13 cellular contexts compared by ENCODE assay signal in the genomic region with DNA sequence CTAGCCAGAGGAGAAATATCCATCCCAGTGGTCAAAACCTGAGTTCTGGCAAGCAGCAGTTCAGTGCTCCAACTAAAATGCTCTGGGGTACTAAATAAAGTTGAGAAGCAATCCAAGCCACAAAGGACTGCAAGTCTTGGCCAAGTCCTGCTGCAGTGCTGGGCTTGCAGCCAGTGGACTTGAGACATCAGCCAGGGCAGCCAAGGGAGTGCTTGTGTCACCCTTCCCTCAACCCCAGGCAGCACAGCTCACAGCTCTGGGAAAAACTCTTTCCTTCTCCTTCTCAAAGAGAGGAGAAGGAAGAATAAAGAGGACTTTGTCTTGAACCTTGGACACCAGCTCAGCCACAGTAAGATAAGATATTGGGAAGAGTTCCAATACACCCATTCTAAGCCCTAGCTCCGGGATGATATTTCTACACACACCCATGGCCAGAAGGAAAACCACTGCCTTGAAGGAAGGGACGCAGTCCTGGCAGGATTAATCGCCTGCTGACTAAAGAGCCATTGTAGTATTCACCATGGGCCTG.
A peak's percentile ranks its signal among the peaks of the same experiment; 100 is the strongest.
DNase-seq lines count a peak whose midpoint lies in the region; FAIRE-seq and TF ChIP-seq lines count a peak whose summit lies in the region.
"Had no signal": no experiment of that assay in that cellular context is flagged by ENCODE, and none has a peak within 500 bp of the region (broad histone marks: within the 10 kb centered on the region; RNA-seq: fewer than 3 reads in every experiment).

No MANE protein-coding gene starts in this region.

- no peak for FAIRE-seq in GM12891 (lab: Jason Lieb, UNC)
- FAIRE-seq: TTC549 had no signal

- CTCF ChIA-PET in activated CD4-positive, alpha-beta T cell treated with anti-CD3 and anti-CD28 coated beads, Interleukin-2, amount 10 ng/mL, durations not matched to agents 7 days and 5 days (lab: Charles Lee): no interaction called here

- no peak for TF ChIP-seq CTCF in fibroblast of villous mesenchyme (IDR thresholded peaks at IDR 0.05; ENCODE audit: insufficient read depth, low read depth, low read length)
- TF ChIP-seq CTCF in neural progenitor cell (IDR thresholded peaks at IDR 0.05): no peak

- H4K20me1 ChIP-seq in neural progenitor cell (ENCODE audit: low read depth): no peaks in the 10 kb centered on the region

- DNase-seq in anterior cingulate cortex (lab: John Stamatoyannopoulos, UW) (peak in 48 of 58 donors; percentile 0 to 82 (median 30)), fibroblast of villous mesenchyme (ENCODE audit: low read depth) (peak; percentile 31), neural progenitor cell (ENCODE audit: low spot score) (peak; percentile 26), ureter (ENCODE audit: low spot score) (peak; percentile 70), SHP77 (lab: John Stamatoyannopoulos, UW) (no peak), GM12891 (ENCODE audit: insufficient read length, low spot score) (no peak), Kasumi-1 (lab: John Stamatoyannopoulos, UW) (no peak)
- DNase-seq in activated CD4-positive, alpha-beta T cell treated with anti-CD3 and anti-CD28 coated beads, Interleukin-2, amount 10 ng/mL, durations not matched to agents 7 days and 5 days: no peak
- DNase-seq: DND-41; foreskin keratinocyte; natural killer cell; NK-92 treated with Interleukin-12 subunit alpha and Interleukin-12 subunit beta, amount 100 ng/mL, for 24 hours had no signal

- no peak overlapping the region for H3K9ac ChIP-seq in neural progenitor cell

- H2AFZ ChIP-seq in neural progenitor cell (replicated peaks): no peak overlapping the region

- H3K9me3 Mint-ChIP-seq in neural progenitor cell: peaks cover 6% of the 10 kb centered on the region
- peaks cover 2% of the 10 kb centered on the region for H3K9me3 Mint-ChIP-seq in activated CD4-positive, alpha-beta T cell treated with anti-CD3 and anti-CD28 coated beads, Interleukin-2, amount 10 ng/mL, durations not matched to agents 7 days and 5 days

- no peaks in the 10 kb centered on the region for H3K9me3 ChIP-seq in neural progenitor cell (ENCODE audit: low read depth)

- no peak overlapping the region for H3K4me3 ChIP-seq in fibroblast of villous mesenchyme (ENCODE audit: low read depth, low read length)
- H3K4me3 ChIP-seq in neural progenitor cell: no peak overlapping the region

- no peaks in the 10 kb centered on the region for H3K4me1 ChIP-seq in neural progenitor cell
- H3K4me1 ChIP-seq: foreskin keratinocyte had no signal

- H3K27ac Mint-ChIP-seq in neural progenitor cell: no peak overlapping the region
- no peak overlapping the region for H3K27ac Mint-ChIP-seq in activated CD4-positive, alpha-beta T cell treated with anti-CD3 and anti-CD28 coated beads, Interleukin-2, amount 10 ng/mL, durations not matched to agents 7 days and 5 days
- H3K27ac Mint-ChIP-seq: natural killer cell had no signal

- H3K79me2 ChIP-seq in neural progenitor cell (ENCODE audit: low read depth): no peaks in the 10 kb centered on the region

- no peaks in the 10 kb centered on the region for H3F3A ChIP-seq in neural progenitor cell (ENCODE audit: low read depth)

- H3K4me2 ChIP-seq in neural progenitor cell: no peak overlapping the region

- POLR2A ChIA-PET in activated CD4-positive, alpha-beta T cell treated with anti-CD3 and anti-CD28 coated beads, Interleukin-2, amount 10 ng/mL, durations not matched to agents 7 days and 5 days (lab: Charles Lee): no interaction called here

- H3K27ac ChIP-seq in neural progenitor cell: no peak overlapping the region
- H3K27ac ChIP-seq: foreskin keratinocyte had no signal

- no peaks in the 10 kb centered on the region for H3K36me3 Mint-ChIP-seq in neural progenitor cell
- H3K36me3 Mint-ChIP-seq in activated CD4-positive, alpha-beta T cell treated with anti-CD3 and anti-CD28 coated beads, Interleukin-2, amount 10 ng/mL, durations not matched to agents 7 days and 5 days (ENCODE audit: low read depth): no peaks in the 10 kb centered on the region
- H3K36me3 Mint-ChIP-seq: natural killer cell had no signal

- no peaks in the 10 kb centered on the region for H3K27me3 ChIP-seq in neural progenitor cell
- H3K27me3 ChIP-seq: foreskin keratinocyte had no signal

- TF ChIP-seq POLR2A in GM12891 (IDR thresholded peaks at IDR 0.05; ENCODE audit: low read depth, low read length): no peak

- H3K4me3 Mint-ChIP-seq in neural progenitor cell: no peak overlapping the region
- H3K4me3 Mint-ChIP-seq in activated CD4-positive, alpha-beta T cell treated with anti-CD3 and anti-CD28 coated beads, Interleukin-2, amount 10 ng/mL, durations not matched to agents 7 days and 5 days: no peak overlapping the region
- H3K4me3 Mint-ChIP-seq: natural killer cell had no signal

- H3K36me3 ChIP-seq in neural progenitor cell: no peaks in the 10 kb centered on the region

- no peaks in the 10 kb centered on the region for H3K27me3 Mint-ChIP-seq in neural progenitor cell (ENCODE audit: insufficient read depth, low read depth)
- no peaks in the 10 kb centered on the region for H3K27me3 Mint-ChIP-seq in activated CD4-positive, alpha-beta T cell treated with anti-CD3 and anti-CD28 coated beads, Interleukin-2, amount 10 ng/mL, durations not matched to agents 7 days and 5 days

- no peaks in the 10 kb centered on the region for H3K4me1 Mint-ChIP-seq in neural progenitor cell
- no peaks in the 10 kb centered on the region for H3K4me1 Mint-ChIP-seq in activated CD4-positive, alpha-beta T cell treated with anti-CD3 and anti-CD28 coated beads, Interleukin-2, amount 10 ng/mL, durations not matched to agents 7 days and 5 days
- H3K4me1 Mint-ChIP-seq: natural killer cell had no signal

TF ChIP-seq in GM12891, 5 proteins besides CTCF, POLR2A, EP300 and RAD21:
- TF ChIP-seq PAX5 (IDR thresholded peaks at IDR 0.05; ENCODE audit: insufficient read depth, low read length, severe bottlenecking) (no peak), POU2F2 (IDR thresholded peaks at IDR 0.05; ENCODE audit: low read depth, low read length) (no peak), POLR2AphosphoS5 (IDR thresholded peaks at IDR 0.05; ENCODE audit: low read depth, low read length) (no peak)
TF ChIP-seq in GM12891: peak in this region for 0.

Comparison
In these comparisons a context has a peak if more than half of its experiments do, and no peak if none do; other contexts are left out.
1. DNase-seq: peak in anterior cingulate cortex (48 of 58), fibroblast of villous mesenchyme (single experiment), neural progenitor cell (single experiment) and ureter (single experiment); none in SHP77 (0 of 2), activated CD4-positive, alpha-beta T cell treated with anti-CD3 and anti-CD28 coated beads, Interleukin-2, amount 10 ng/mL, durations not matched to agents 7 days and 5 days (single experiment), GM12891 (single experiment) and Kasumi-1 (0 of 2).